33 cellular contexts compared by ENCODE assay signal in the genomic region with DNA sequence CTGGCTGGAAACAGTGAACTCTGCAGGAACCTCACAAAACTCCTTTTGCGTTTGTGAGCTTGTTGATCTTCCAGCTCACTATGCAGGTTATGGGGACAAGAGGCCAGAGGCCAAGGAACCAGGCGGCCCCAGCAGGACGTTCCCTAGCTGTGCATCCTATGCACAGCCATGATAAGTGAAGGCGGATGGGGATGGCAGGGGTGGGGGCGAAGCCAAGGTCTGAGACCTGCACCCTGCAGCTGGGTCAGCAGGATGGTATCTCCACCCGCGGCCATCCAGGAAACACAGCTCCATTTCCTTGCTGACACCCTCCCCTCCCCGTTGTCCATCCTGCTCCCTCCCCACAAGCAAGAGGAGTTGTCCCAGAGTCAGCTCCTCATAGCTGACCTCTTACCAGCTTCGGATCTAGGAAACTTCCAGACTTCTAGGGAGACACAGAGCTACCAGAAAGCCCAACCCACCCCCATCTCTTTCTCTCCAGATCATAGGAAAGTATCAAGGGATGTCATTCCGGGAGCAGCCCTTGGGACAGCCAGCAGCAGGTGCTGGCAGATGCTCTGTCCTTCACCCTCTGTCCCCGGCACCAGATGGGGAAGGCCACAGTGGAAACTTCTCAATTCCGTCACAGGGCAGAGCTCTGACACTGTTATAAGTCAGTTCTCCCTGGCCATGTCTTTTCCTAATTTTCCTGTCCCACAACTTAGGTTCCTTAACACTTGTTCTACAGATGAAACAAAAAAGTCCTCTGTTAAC. TPM values are rescaled to one million over a fixed set of nuclear protein-coding genes. Genes with fewer than 3 reads are reported as not detected.
DNase-seq lines count a peak whose midpoint lies in the region; ATAC-seq and TF ChIP-seq lines count a peak whose summit lies in the region.
"Had no signal": no experiment of that assay in that cellular context is flagged by ENCODE, and none has a peak within 500 bp of the region (broad histone marks: within the 10 kb centered on the region; RNA-seq: fewer than 3 reads in every experiment).

No MANE protein-coding gene starts in this region.

- H3K27me3 ChIP-seq in colonic mucosa (no peaks in the 10 kb centered on the region), spleen (replicated peaks in 1 of 7) (no peaks in the 10 kb centered on the region)
- H3K27me3 ChIP-seq: heart left ventricle, ovary, Peyer's patch, upper lobe of left lung had no signal

- no peak overlapping the region for H3K9ac ChIP-seq in colonic mucosa (ENCODE audit: low read depth in 2 of 2, low read length in 2 of 2)

- 69 to 78% (median 74%) methylated on average over 12 of the region's 12 CpGs for WGBS in spleen, 5 donors

- H3K36me3 ChIP-seq in colonic mucosa (no peaks in the 10 kb centered on the region), spleen (peaks cover 0 to 66% (median 2%) of the 10 kb centered on the region in 6 donors)
- H3K36me3 ChIP-seq: ovary had no signal

- intact Hi-C loops in colonic mucosa (cut with DNase I) (no loop called here), spleen (cut with DNase I; ENCODE audit: low total_unique reads) (no loop called here)

- peak; percentile 32 for DNase-seq in activated CD8-positive, alpha-beta memory T cell treated with anti-CD3 and anti-CD28 coated beads for 24 hours
- DNase-seq in activated CD8-positive, alpha-beta memory T cell treated with anti-CD3 and anti-CD28 coated beads, Interleukin-2, amount 50 U/mL, for 4 hours, result no peak
- DNase-seq in colonic mucosa (peak; percentile 15), left kidney (ENCODE audit: low read depth, low spot score) (peak; percentile 34), spleen (peak; percentile 84), NCI-H345 treated with DMSO at 0.1 percent for 48 hours (lab: John Stamatoyannopoulos, UW; ENCODE audit: unreplicated experiment) (no peak), CD1c-positive myeloid dendritic cell (ENCODE audit: extremely low spot score) (no peak)
- DNase-seq: activated CD4-positive, alpha-beta T cell treated with anti-CD3 and anti-CD28 coated beads, Interleukin-2, amount 50 U/mL, for 1 hour; activated effector memory CD4-positive, alpha-beta T cell treated with anti-CD3 and anti-CD28 coated beads, Interleukin-2, amount 50 U/mL, for 16 hours; CD4-positive, CD25-positive, alpha-beta regulatory T cell; central memory CD4-positive, alpha-beta T cell; heart left ventricle; KG1; MM.1S; NCI-H1417 treated with DMSO at 0.1 percent for 48 hours; NCI-H2081; NCI-H2227 treated with DMSO at 0.1 percent for 48 hours; NCI-H69; ovary; SIG-M5; stimulated activated CD4-positive, alpha-beta T cell treated with anti-CD3 and anti-CD28 coated beads, Interleukin-2, amount 100 ng/mL, for 48 hours; substantia nigra; SW 1271; T1000; upper lobe of left lung had no signal

- TF ChIP-seq POLR2A in spleen (IDR thresholded peaks at IDR 0.05), result no peak

- H3K4me3 ChIP-seq in colonic mucosa (no peak overlapping the region), spleen (peak overlapping the region in 4 of 8 donors; percentile 25 to 63 (median 37))
- H3K4me3 ChIP-seq: HAP-1, heart left ventricle, ovary, Peyer's patch, upper lobe of left lung had no signal

- TF ChIP-seq CTCF in colonic mucosa (IDR thresholded peaks at IDR 0.05) (no peak), spleen (IDR thresholded peaks at IDR 0.05 in 8 of 11, conservative IDR thresholded peaks at IDR 0.05 in 3 of 11) (no peak)

- H3K4me1 ChIP-seq in colonic mucosa, result peaks cover 8% of the 10 kb centered on the region
- H3K4me1 ChIP-seq in spleen, result peaks cover 24 to 88% (median 64%) of the 10 kb centered on the region in 6 donors
- H3K4me1 ChIP-seq: HAP-1 had no signal

- H3K9me3 ChIP-seq in colonic mucosa, result no peaks in the 10 kb centered on the region
- no peaks in the 10 kb centered on the region for H3K9me3 ChIP-seq in spleen
- H3K9me3 ChIP-seq: HAP-1, heart left ventricle, ovary, Peyer's patch, upper lobe of left lung had no signal

- H3K27ac ChIP-seq in colonic mucosa (no peak overlapping the region), spleen (peak overlapping the region; percentile 36 to 85 (median 72))
- H3K27ac ChIP-seq: 22Rv1, epithelial cell of prostate, heart left ventricle, ovary, Peyer's patch had no signal

- ATAC-seq in activated CD4-positive, CD25-positive, alpha-beta regulatory T cell treated with anti-CD3 and anti-CD28 coated beads, Interleukin-2, amount 50 U/mL, for 24 hours, result no peak
- ATAC-seq: naive thymus-derived CD8-positive, alpha-beta T cell; stimulated activated memory B cell treated with anti-CD40 and anti-IgM and Interleukin-4, amounts not matched to agents 10 μg/mL and 1 μg/mL and 100 μg/mL, for 72 hours had no signal

RNA-seq across cellular contexts. Expression of gene ZBTB39, which starts 9.4 kb away (rescaled TPM):
- total RNA-seq in colonic mucosa, result 1 to 10 TPM; 3.7 to 5.7 TPM
- 10 to 100 TPM in 6 of 7 donors, 1 to 10 TPM in 1; 8.7 to 15.7 (median 11.9) TPM for total RNA-seq in spleen
- 1 to 10 TPM; 1.7 to 3.3 (median 2.0) TPM for polyA plus RNA-seq in spleen

RNA-seq across cellular contexts. Expression of gene TAC3, which starts 19.4 kb away (rescaled TPM):
- total RNA-seq in colonic mucosa (1 to 10 TPM; 1.9 TPM), spleen (not detected)
- polyA plus RNA-seq in spleen, result under 1 TPM in 2 of 3 donors, not detected in 1; 0.11 to 0.20 TPM
- total RNA-seq: CD4-positive, CD25-positive, alpha-beta regulatory T cell; heart left ventricle; naive thymus-derived CD8-positive, alpha-beta T cell; ovary; renal cortical epithelial cell; upper lobe of left lung had no signal
- polyA plus RNA-seq: CD4-positive, CD25-positive, alpha-beta regulatory T cell; heart left ventricle; naive thymus-derived CD8-positive, alpha-beta T cell had no signal

RNA-seq across cellular contexts. Expression of gene RDH16, which starts 39.6 kb away (rescaled TPM):
- total RNA-seq in colonic mucosa (under 1 TPM; 0.16 to 0.44 TPM), spleen (1 to 10 TPM in 6 of 7 donors, under 1 TPM in 1; 0.94 to 3.9 (median 2.6) TPM)
- 1 to 10 TPM in 2 of 3 donors, under 1 TPM in 1; 0.86 to 3.0 (median 2.3) TPM for polyA plus RNA-seq in spleen

RNA-seq across cellular contexts. Expression of gene MYO1A, which starts 53.0 kb away (rescaled TPM):
- 100 to 1,000 TPM; 261 to 273 TPM for total RNA-seq in colonic mucosa
- 1 to 10 TPM in 1 of 7 donors, under 1 TPM in 5, not detected in 1; 0.14 to 1.4 (median 0.48) TPM for total RNA-seq in spleen
- under 1 TPM; 0.12 to 0.22 (median 0.20) TPM for polyA plus RNA-seq in spleen
- total RNA-seq: renal cortical epithelial cell had no signal

Comparison
In these comparisons a context has a peak if more than half of its experiments do, and no peak if none do; other contexts are left out.
1. DNase-seq: peak in activated CD8-positive, alpha-beta memory T cell treated with anti-CD3 and anti-CD28 coated beads for 24 hours (single experiment), colonic mucosa (single experiment), left kidney (single experiment) and spleen (single experiment); none in activated CD8-positive, alpha-beta memory T cell treated with anti-CD3 and anti-CD28 coated beads, Interleukin-2, amount 50 U/mL, for 4 hours (single experiment), NCI-H345 treated with DMSO at 0.1 percent for 48 hours (single experiment) and CD1c-positive myeloid dendritic cell (single experiment).